Comparison of ENCODE assay signal across 1 cellular context in the genomic region with DNA sequence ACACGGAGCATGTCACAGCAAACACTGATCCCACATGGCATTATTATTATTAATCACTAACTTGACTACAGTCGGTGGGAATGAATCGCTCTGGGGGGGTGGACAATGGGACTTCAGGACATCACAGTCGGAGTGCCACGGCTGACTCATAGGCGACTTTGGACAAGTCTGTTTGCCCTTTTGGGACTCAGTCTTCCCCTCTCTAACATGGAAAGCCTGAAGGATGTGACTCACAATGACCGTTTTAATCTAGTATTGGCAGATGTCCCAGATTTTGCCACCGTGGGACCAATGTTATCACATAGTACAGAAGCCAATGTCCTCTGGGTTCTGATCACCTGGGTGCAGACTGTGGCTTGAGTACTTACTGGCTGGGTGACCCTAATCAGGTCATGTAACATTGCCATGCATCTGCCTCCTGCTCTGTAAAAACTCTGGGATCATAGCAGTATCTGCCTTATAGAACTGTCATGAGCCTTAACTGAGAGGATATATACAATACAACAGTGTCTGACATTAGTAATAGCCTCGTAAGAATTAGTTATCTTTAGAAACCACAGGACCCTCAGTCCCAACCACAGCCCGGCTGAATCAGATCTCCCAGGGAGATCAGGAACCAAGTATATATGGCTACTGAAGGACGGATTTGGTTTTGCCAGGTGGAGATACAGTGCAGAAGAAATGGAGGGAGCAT.
TF ChIP-seq lines count a peak whose summit lies in the region.

No MANE protein-coding gene starts in this region.

TF ChIP-seq in SK-N-SH treated with all-trans-retinoic acid at 6 μM for 48 hours, 23 proteins besides CTCF, POLR2A, EP300 and RAD21 (continued from another document):
- TF ChIP-seq, protein P1, sequence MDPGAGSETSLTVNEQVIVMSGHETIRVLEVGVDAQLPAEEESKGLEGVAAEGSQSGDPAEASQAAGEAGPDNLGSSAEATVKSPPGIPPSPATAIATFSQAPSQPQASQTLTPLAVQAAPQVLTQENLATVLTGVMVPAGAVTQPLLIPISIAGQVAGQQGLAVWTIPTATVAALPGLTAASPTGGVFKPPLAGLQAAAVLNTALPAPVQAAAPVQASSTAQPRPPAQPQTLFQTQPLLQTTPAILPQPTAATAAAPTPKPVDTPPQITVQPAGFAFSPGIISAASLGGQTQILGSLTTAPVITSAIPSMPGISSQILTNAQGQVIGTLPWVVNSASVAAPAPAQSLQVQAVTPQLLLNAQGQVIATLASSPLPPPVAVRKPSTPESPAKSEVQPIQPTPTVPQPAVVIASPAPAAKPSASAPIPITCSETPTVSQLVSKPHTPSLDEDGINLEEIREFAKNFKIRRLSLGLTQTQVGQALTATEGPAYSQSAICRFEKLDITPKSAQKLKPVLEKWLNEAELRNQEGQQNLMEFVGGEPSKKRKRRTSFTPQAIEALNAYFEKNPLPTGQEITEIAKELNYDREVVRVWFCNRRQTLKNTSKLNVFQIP (CRISPR knock-in tag; IDR thresholded peaks at IDR 0.05; ENCODE audit: borderline replicate concordance, low read depth): no peak
- TF ChIP-seq ZFP30 (CRISPR knock-in tag; IDR thresholded peaks at IDR 0.05): no peak
- no peak for TF ChIP-seq OSR1 (CRISPR knock-in tag; IDR thresholded peaks at IDR 0.05)
- TF ChIP-seq ISL1 (CRISPR knock-in tag; IDR thresholded peaks at IDR 0.05): no peak
- TF ChIP-seq ZNF70 (CRISPR knock-in tag; IDR thresholded peaks at IDR 0.05): no peak
